Comparison of ENCODE assay signal across 6 cellular contexts in the genomic region with DNA sequence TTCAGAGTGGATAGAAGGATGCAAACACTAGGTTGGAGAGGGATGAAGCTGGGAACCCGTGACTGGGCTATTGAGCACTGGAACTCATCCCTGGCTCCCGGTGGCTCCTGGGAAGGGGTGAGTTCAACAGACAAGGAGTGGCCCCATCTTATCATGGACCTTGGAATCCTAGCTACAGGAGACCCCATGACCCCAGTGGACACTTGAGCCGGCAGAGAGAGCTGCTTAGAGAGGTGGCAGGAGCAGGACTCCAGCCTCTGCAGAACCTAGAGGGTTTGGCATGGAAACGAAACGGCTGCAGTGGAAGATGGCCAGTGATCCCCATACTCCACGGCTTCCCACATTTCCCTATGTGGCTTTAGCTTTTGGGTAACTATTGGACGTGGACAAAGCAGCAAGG.
"Had no signal": no experiment of that assay in that cellular context is flagged by ENCODE, and none has a peak within 500 bp of the region (broad histone marks: within the 10 kb centered on the region; RNA-seq: fewer than 3 reads in every experiment).

No MANE protein-coding gene starts in this region.

- H3K27ac Mint-ChIP-seq: IgD-negative memory B cell had no signal

- H3K4me3 ChIP-seq: K562 had no signal

- H3K4me1 Mint-ChIP-seq: IgD-negative memory B cell had no signal

- H3K36me3 Mint-ChIP-seq: IgD-negative memory B cell had no signal

- H3K27ac ChIP-seq: HL-60 had no signal

- ATAC-seq: HepG2, K562 had no signal

- DNase-seq: IMR-90, KBM-7 had no signal

- H3K27me3 Mint-ChIP-seq: IgD-negative memory B cell had no signal
